In genomic region chr2:30115141-30115980, GRCh38 we compare ENCODE assay signal across 8 cellular contexts. TPM values are rescaled to one million over a fixed set of nuclear protein-coding genes. Genes with fewer than 3 reads are reported as not detected.
DNase-seq lines count a peak whose midpoint lies in the region; ATAC-seq and TF ChIP-seq lines count a peak whose summit lies in the region.

No MANE protein-coding gene starts in this region.

- H3K36me3 ChIP-seq in DND-41 (ENCODE audit: insufficient read depth, low read length): no peaks in the 10 kb centered on the region
- no peaks in the 10 kb centered on the region for H3K36me3 ChIP-seq in OCI-LY1 (ENCODE audit: insufficient read depth, low read length)

- H3K4me1 ChIP-seq in DND-41 (ENCODE audit: insufficient read depth, low read length) (no peaks in the 10 kb centered on the region), OCI-LY1 (ENCODE audit: insufficient read depth, low read length, severe bottlenecking) (peaks cover 5% of the 10 kb centered on the region)

- H3K27ac ChIP-seq in DND-41 (ENCODE audit: low read length) (no peak overlapping the region), OCI-LY1 (ENCODE audit: low read depth, low read length, poor library complexity, severe bottlenecking) (no peak overlapping the region), substantia nigra (ENCODE audit: low read depth, low read length, poor library complexity, severe bottlenecking) (no peak overlapping the region)

- H3K4me2 ChIP-seq in DND-41 (ENCODE audit: insufficient read depth, low read length): no peak overlapping the region
- no peak overlapping the region for H3K4me2 ChIP-seq in OCI-LY1 (ENCODE audit: low read length)

- H4K20me1 ChIP-seq in DND-41 (ENCODE audit: insufficient read depth, low read length) (no peaks in the 10 kb centered on the region), OCI-LY1 (ENCODE audit: insufficient read depth, low read length) (no peaks in the 10 kb centered on the region)

- H3K27ac Mint-ChIP-seq in activated T-cell treated with anti-CD3 and anti-CD28 coated beads, Interleukin-2, amount 50 U/mL, for 72 hours: no peak overlapping the region
- H3K27ac Mint-ChIP-seq in neural crest cell (ENCODE audit: unreplicated experiment): no peak overlapping the region

- TF ChIP-seq CTCF in DND-41 (IDR thresholded peaks at IDR 0.05; ENCODE audit: borderline replicate concordance, extremely low read depth, low read length, poor library complexity, severe bottlenecking) (peak; percentile 96), OCI-LY1 (IDR thresholded peaks at IDR 0.05; ENCODE audit: low read length) (peak; percentile 94), neural crest cell (conservative IDR thresholded peaks at IDR 0.05) (peak; percentile 87)

- peak; percentile 70; the same call in 2 of the 3 replicates for ATAC-seq in DND-41 (ENCODE audit: insufficient read depth, low read depth)
- peak; percentile 41 to 53 for ATAC-seq in activated T-cell treated with anti-CD3 and anti-CD28 coated beads, Interleukin-2, amount 50 U/mL, for 72 hours (replicated peaks in 1 of 2)
- no peak for ATAC-seq in GM21786 (IDR thresholded peaks at IDR 0.05; ENCODE audit: unreplicated experiment)

- H3K9ac ChIP-seq in DND-41 (ENCODE audit: low read depth, low read length) (no peak overlapping the region), OCI-LY1 (ENCODE audit: low read length) (no peak overlapping the region)

- H3F3A ChIP-seq in OCI-LY1 (ENCODE audit: insufficient read depth, low read length): no peaks in the 10 kb centered on the region

- H3K9me3 ChIP-seq in DND-41 (ENCODE audit: insufficient read depth, low read length, severe bottlenecking): no peaks in the 10 kb centered on the region
- no peaks in the 10 kb centered on the region for H3K9me3 ChIP-seq in OCI-LY1 (ENCODE audit: low read length)

- H3K79me2 ChIP-seq in DND-41 (ENCODE audit: insufficient read depth, low read length) (no peaks in the 10 kb centered on the region), OCI-LY1 (ENCODE audit: insufficient read depth, low read length) (no peaks in the 10 kb centered on the region)

- no peaks in the 10 kb centered on the region for H3K27me3 Mint-ChIP-seq in activated T-cell treated with anti-CD3 and anti-CD28 coated beads, Interleukin-2, amount 50 U/mL, for 72 hours (ENCODE audit: low read depth)
- peaks cover 19% of the 10 kb centered on the region for H3K27me3 Mint-ChIP-seq in neural crest cell (ENCODE audit: low read depth)

- H3K4me3 ChIP-seq in DND-41 (ENCODE audit: low read depth in 1 of 2, low read length in 2 of 2) (no peak overlapping the region), OCI-LY1 (ENCODE audit: low read depth, low read length, poor library complexity, severe bottlenecking) (no peak overlapping the region)

- H3K27me3 ChIP-seq in DND-41 (ENCODE audit: insufficient read depth, low read length, poor library complexity) (no peaks in the 10 kb centered on the region), OCI-LY1 (ENCODE audit: insufficient read depth, low read length) (no peaks in the 10 kb centered on the region)

- H2AFZ ChIP-seq in DND-41 (ENCODE audit: low read depth, low read length): peak overlapping the region; percentile 28; the same call in 1 of the 2 replicates
- no peak overlapping the region for H2AFZ ChIP-seq in OCI-LY1 (ENCODE audit: low read length)

- DNase-seq in DND-41 (peak; percentile 59), HuH-7 (ENCODE audit: low spot score) (peak; percentile 64), fibroblast of peridontal ligament (ENCODE audit: extremely low read depth) (peak; percentile 90), neural crest cell (ENCODE audit: low read depth, low spot score) (peak; percentile 87), substantia nigra (lab: John Stamatoyannopoulos, UW) (peak in 46 of 49 donors; percentile 5 to 85 (median 60))
- DNase-seq in activated T-cell treated with anti-CD3 and anti-CD28 coated beads, Interleukin-2, amount 50 U/mL, for 72 hours: peak; percentile 67 to 72

- H3K9me3 Mint-ChIP-seq in activated T-cell treated with anti-CD3 and anti-CD28 coated beads, Interleukin-2, amount 50 U/mL, for 72 hours: no peaks in the 10 kb centered on the region
- no peaks in the 10 kb centered on the region for H3K9me3 Mint-ChIP-seq in neural crest cell

- peaks cover 10% of the 10 kb centered on the region for H3K4me1 Mint-ChIP-seq in activated T-cell treated with anti-CD3 and anti-CD28 coated beads, Interleukin-2, amount 50 U/mL, for 72 hours (ENCODE audit: low read depth)
- H3K4me1 Mint-ChIP-seq in neural crest cell: peaks cover 5% of the 10 kb centered on the region

- no peaks in the 10 kb centered on the region for H3K9me2 ChIP-seq in OCI-LY1 (ENCODE audit: low read depth, low read length)

- no peak overlapping the region for H3K4me3 Mint-ChIP-seq in activated T-cell treated with anti-CD3 and anti-CD28 coated beads, Interleukin-2, amount 50 U/mL, for 72 hours
- no peak overlapping the region for H3K4me3 Mint-ChIP-seq in neural crest cell

- H3K36me3 Mint-ChIP-seq in activated T-cell treated with anti-CD3 and anti-CD28 coated beads, Interleukin-2, amount 50 U/mL, for 72 hours (ENCODE audit: insufficient read depth in 2 of 2): no peaks in the 10 kb centered on the region
- H3K36me3 Mint-ChIP-seq in neural crest cell (ENCODE audit: low read depth): no peaks in the 10 kb centered on the region

RNA-seq across cellular contexts. Expression of gene YPEL5, which starts 31.4 kb away (rescaled TPM):
- 10 to 100 TPM; 93.3 to 94.3 TPM for total RNA-seq in activated T-cell treated with anti-CD3 and anti-CD28 coated beads, Interleukin-2, amount 50 U/mL, for 72 hours
- total RNA-seq in neural crest cell: 25.0 and 25.7 TPM in 2 replicates
